ENCODE assay signal across 9 cellular contexts in the genomic region with DNA sequence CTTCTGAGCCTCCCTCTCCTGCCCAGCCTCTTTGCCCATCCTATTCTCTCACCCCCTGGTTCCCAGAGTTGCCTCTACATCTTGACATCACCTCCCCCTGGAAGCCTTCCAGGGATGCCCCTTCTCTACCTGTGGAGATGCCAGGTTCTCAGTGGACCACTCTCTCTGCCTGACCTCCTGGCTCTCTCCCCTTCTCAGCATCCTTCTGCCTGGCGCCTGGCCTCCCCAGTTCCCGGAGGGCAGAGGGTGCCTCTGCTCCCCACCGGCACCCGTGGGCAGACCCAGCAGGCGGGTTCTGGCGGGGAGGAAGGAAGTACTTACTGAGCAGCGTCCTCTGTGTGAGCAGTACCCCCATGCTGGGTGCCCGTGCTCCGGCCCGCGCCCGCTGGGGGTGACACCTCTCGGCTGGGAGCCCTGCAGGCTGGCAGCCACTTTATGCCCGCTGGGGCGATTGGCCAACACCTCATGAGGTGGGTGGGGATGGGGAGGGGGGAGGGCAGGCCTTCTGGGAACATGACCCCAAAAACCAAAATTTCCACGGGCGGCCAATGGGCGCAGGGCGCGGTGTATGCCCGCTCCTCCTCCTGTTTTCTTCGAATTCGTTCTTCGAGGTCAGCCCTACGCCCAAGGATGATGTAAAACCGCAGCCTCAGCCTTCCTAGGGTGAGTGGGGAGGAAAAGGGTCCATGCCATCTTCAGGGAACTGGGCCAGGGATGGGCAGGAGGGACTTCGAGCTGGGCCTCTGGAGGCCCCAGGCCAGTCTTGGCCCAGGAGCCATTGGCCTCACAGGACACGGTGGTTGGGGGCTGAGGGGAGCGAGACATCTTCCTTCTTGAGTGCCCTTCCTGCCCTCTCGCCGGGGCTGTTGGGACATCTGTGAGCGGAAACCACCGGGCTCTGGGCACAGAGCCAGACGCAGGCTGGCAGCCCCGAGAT. TPM values are rescaled to one million over a fixed set of nuclear protein-coding genes. Genes with fewer than 3 reads are reported as not detected.
DNase-seq lines count a peak whose midpoint lies in the region; FAIRE-seq and TF ChIP-seq lines count a peak whose summit lies in the region.
"Had no signal": no experiment of that assay in that cellular context is flagged by ENCODE, and none has a peak within 500 bp of the region (broad histone marks: within the 10 kb centered on the region; RNA-seq: fewer than 3 reads in every experiment).

A gene (minus strand): TSS at position 407 of the 937 bp plus-strand sequence. CDS start 52 bp downstream, at position 355.

- H3K4me1 ChIP-seq in KMS-11 (ENCODE audit: low read depth, poor library complexity, severe bottlenecking): peaks cover 29% of the 10 kb centered on the region

- H3K79me2 ChIP-seq in KMS-11 (ENCODE audit: insufficient read depth, low read depth): peaks cover 7% of the 10 kb centered on the region; the same call in 1 of the 2 replicates

- peaks cover 53 to 60% of the 10 kb centered on the region in 2 donors for H3K4me1 Mint-ChIP-seq in immature natural killer cell

- peak within 1 kb of the TSS; percentile 100 for H3K9ac ChIP-seq in KMS-11

- no peak for TF ChIP-seq CTCF in KMS-11 (conservative IDR thresholded peaks at IDR 0.05; ENCODE audit: low read depth, low read length)

- FAIRE-seq in urothelium cell line (lab: Jason Lieb, UNC): no peak

- no peaks in the 10 kb centered on the region for H3K27me3 ChIP-seq in KMS-11 (ENCODE audit: insufficient read depth, low read depth)

- H3K36me3 ChIP-seq in KMS-11 (ENCODE audit: insufficient read depth): no peaks in the 10 kb centered on the region

- H3K27ac ChIP-seq in KMS-11: peak within 1 kb of the TSS; percentile 99

- peak within 1 kb of the TSS; percentile 92 to 95 (median 93) for H3K4me3 Mint-ChIP-seq in immature natural killer cell

- DNase-seq in CD1c-positive myeloid dendritic cell (ENCODE audit: extremely low spot score): peak; percentile 90
- peak; percentile 45 for DNase-seq in activated T-cell treated with anti-CD3 and anti-CD28 coated beads for 4 hours
- DNase-seq in immature natural killer cell: peak; percentile 84 to 85 (median 84)
- DNase-seq in stimulated activated CD8-positive, alpha-beta memory T cell treated with anti-CD3 and anti-CD28 coated beads, Interleukin-4, amount 100 ng/mL, for 48 hours: peak; percentile 88
- no peak for DNase-seq in A172 (ENCODE audit: low spot score)
- no peak for DNase-seq in NCI-H510A (lab: John Stamatoyannopoulos, UW)
- no peak for DNase-seq in urothelium cell line (ENCODE audit: low spot score)

- H3K27me3 Mint-ChIP-seq in immature natural killer cell (ENCODE audit: low read depth in 3 of 3): peaks cover 9 to 14% (median 12%) of the 10 kb centered on the region in 3 donors

- no peaks in the 10 kb centered on the region for H3K9me3 Mint-ChIP-seq in immature natural killer cell

- peak within 1 kb of the TSS; percentile 92 for H3K4me2 ChIP-seq in KMS-11

- peak within 1 kb of the TSS; percentile 96 to 100 (median 99) for H3K27ac Mint-ChIP-seq in immature natural killer cell

- H3K4me3 ChIP-seq in KMS-11 (IDR thresholded peaks at IDR 0.05; ENCODE audit: insufficient read depth, low read depth, low read length): no peak within 1 kb of the TSS

- peaks cover 0 to 3% (median 3%) of the 10 kb centered on the region in 3 donors for H3K36me3 Mint-ChIP-seq in immature natural killer cell

- no peaks in the 10 kb centered on the region for H4K20me1 ChIP-seq in KMS-11 (ENCODE audit: insufficient read depth)

- H2AFZ ChIP-seq in KMS-11 (ENCODE audit: low read depth): peak within 1 kb of the TSS; percentile 61; the same call in 1 of the 2 replicates

RNA-seq across cellular contexts. Expression of the gene that starts here (rescaled TPM):
- 10 to 100 TPM in 2 of 3 donors, 1 to 10 TPM in 1; 7.5 to 22.3 (median 16.6) TPM for polyA plus RNA-seq in immature natural killer cell
- not detected in 2 replicates for total RNA-seq in A172 (2014; rRNA removed; shearing (Covaris generic))
- total RNA-seq: renal cortical epithelial cell had no signal

Comparison
In these comparisons a context has a peak if more than half of its experiments do, and no peak if none do; other contexts are left out.
1. DNase-seq: peak in CD1c-positive myeloid dendritic cell (single experiment), activated T-cell treated with anti-CD3 and anti-CD28 coated beads for 4 hours (single experiment), immature natural killer cell (3 of 3) and stimulated activated CD8-positive, alpha-beta memory T cell treated with anti-CD3 and anti-CD28 coated beads, Interleukin-4, amount 100 ng/mL, for 48 hours (single experiment); none in A172 (single experiment), NCI-H510A (single experiment) and urothelium cell line (single experiment).